1 cellular context compared by ENCODE assay signal in the genomic region with DNA sequence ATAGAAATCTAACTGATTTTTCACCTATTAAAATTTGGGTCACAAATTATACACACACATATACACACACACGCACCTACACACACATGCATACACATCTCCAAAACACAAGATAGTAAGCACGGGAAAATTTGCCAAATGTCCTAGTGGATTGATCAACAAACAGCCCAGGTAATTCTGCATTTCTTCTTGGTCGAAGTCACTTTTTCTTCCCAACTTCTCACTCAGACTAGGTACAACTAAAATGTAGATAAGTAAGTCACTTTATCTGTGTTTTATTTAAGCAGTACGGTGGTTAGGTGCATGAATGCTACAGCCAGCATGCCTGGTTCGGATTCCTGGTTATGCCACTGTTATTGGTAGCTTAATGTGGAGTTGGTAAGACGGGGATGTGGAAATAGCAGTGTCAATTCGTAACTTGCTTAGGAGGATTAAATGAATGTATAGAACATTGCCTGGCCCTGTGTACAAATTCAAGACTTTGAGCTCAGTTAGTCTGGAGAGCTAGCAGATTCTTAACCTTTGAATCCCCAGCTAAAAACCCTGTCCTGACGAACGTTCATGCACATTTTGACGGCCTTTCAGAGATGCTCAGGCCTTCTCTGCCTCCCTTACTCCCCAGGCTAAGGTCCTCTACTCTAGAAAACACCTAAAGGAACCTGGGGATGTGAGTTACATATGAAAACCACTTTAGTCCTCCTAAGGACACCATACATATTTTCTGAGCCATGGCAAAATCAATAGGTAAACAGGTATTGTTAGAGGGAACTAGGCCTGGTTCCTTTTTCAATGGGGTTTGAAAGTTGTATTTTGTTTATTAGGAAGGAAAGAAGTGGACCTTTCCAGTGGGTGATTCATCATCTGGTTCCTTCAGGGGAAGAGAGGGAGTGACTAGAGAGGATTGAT.
TF ChIP-seq lines count a peak whose summit lies in the region.

No MANE protein-coding gene starts in this region.

TF ChIP-seq in GM23338, 12 proteins besides CTCF, POLR2A, EP300 and RAD21 (continued from another document):
- TF ChIP-seq, protein P1, sequence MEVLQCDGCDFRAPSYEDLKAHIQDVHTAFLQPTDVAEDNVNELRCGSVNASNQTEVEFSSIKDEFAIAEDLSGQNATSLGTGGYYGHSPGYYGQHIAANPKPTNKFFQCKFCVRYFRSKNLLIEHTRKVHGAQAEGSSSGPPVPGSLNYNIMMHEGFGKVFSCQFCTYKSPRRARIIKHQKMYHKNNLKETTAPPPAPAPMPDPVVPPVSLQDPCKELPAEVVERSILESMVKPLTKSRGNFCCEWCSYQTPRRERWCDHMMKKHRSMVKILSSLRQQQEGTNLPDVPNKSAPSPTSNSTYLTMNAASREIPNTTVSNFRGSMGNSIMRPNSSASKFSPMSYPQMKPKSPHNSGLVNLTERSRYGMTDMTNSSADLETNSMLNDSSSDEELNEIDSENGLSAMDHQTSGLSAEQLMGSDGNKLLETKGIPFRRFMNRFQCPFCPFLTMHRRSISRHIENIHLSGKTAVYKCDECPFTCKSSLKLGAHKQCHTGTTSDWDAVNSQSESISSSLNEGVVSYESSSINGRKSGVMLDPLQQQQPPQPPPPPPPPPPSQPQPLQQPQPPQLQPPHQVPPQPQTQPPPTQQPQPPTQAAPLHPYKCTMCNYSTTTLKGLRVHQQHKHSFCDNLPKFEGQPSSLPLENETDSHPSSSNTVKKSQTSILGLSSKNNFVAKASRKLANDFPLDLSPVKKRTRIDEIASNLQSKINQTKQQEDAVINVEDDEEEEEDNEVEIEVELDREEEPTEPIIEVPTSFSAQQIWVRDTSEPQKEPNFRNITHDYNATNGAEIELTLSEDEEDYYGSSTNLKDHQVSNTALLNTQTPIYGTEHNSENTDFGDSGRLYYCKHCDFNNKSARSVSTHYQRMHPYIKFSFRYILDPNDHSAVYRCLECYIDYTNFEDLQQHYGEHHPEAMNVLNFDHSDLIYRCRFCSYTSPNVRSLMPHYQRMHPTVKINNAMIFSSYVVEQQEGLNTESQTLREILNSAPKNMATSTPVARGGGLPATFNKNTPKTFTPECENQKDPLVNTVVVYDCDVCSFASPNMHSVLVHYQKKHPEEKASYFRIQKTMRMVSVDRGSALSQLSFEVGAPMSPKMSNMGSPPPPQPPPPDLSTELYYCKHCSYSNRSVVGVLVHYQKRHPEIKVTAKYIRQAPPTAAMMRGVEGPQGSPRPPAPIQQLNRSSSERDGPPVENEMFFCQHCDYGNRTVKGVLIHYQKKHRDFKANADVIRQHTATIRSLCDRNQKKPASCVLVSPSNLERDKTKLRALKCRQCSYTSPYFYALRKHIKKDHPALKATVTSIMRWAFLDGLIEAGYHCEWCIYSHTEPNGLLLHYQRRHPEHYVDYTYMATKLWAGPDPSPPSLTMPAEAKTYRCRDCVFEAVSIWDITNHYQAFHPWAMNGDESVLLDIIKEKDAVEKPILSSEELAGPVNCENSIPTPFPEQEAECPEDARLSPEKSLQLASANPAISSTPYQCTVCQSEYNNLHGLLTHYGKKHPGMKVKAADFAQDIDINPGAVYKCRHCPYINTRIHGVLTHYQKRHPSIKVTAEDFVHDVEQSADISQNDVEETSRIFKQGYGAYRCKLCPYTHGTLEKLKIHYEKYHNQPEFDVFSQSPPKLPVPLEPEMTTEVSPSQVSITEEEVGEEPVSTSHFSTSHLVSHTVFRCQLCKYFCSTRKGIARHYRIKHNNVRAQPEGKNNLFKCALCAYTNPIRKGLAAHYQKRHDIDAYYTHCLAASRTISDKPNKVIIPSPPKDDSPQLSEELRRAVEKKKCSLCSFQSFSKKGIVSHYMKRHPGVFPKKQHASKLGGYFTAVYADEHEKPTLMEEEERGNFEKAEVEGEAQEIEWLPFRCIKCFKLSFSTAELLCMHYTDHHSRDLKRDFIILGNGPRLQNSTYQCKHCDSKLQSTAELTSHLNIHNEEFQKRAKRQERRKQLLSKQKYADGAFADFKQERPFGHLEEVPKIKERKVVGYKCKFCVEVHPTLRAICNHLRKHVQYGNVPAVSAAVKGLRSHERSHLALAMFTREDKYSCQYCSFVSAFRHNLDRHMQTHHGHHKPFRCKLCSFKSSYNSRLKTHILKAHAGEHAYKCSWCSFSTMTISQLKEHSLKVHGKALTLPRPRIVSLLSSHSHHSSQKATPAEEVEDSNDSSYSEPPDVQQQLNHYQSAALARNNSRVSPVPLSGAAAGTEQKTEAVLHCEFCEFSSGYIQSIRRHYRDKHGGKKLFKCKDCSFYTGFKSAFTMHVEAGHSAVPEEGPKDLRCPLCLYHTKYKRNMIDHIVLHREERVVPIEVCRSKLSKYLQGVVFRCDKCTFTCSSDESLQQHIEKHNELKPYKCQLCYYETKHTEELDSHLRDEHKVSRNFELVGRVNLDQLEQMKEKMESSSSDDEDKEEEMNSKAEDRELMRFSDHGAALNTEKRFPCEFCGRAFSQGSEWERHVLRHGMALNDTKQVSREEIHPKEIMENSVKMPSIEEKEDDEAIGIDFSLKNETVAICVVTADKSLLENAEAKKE (CRISPR knock-in tag; IDR thresholded peaks at IDR 0.05): no peak
- TF ChIP-seq CREB1 (CRISPR knock-in tag; IDR thresholded peaks at IDR 0.05; ENCODE audit: low read depth): no peak
- no peak for TF ChIP-seq NANOG (IDR thresholded peaks at IDR 0.05; ENCODE audit: borderline replicate concordance)
- TF ChIP-seq POLR2AphosphoS5 (IDR thresholded peaks at IDR 0.05; ENCODE audit: low read depth): no peak
- TF ChIP-seq STAT1 (IDR thresholded peaks at IDR 0.05; ENCODE audit: unreplicated experiment): no peak
- TF ChIP-seq ZNF114 (CRISPR knock-in tag; IDR thresholded peaks at IDR 0.05): no peak
